In genomic region chr3:13261104-13261800, GRCh38 we compare ENCODE assay signal across 20 cellular contexts.
DNase-seq lines count a peak whose midpoint lies in the region; TF ChIP-seq lines count a peak whose summit lies in the region.
"Had no signal": no experiment of that assay in that cellular context is flagged by ENCODE, and none has a peak within 500 bp of the region (broad histone marks: within the 10 kb centered on the region; RNA-seq: fewer than 3 reads in every experiment).

No MANE protein-coding gene starts in this region.

- H3K36me3 Mint-ChIP-seq in neural progenitor cell (no peaks in the 10 kb centered on the region), HFFc6 (ENCODE audit: low read depth) (no peaks in the 10 kb centered on the region)
- H3K36me3 Mint-ChIP-seq: CD14-positive monocyte; CD8-positive, alpha-beta memory T cell had no signal

- H3K36me3 ChIP-seq in BLaER1 treated with 17β-estradiol and CSF1 and Interleukin-3, amounts not matched to agents 10 nM and 100 nM, result no peaks in the 10 kb centered on the region
- H3K36me3 ChIP-seq in WERI-Rb-1 (peaks cover 10% of the 10 kb centered on the region), neural progenitor cell (no peaks in the 10 kb centered on the region)

- peak; percentile 97 for DNase-seq in WERI-Rb-1
- DNase-seq in left kidney (ENCODE audit: low read depth, low spot score), result peak; percentile 37
- DNase-seq in neural progenitor cell (ENCODE audit: low spot score), result no peak
- no peak for DNase-seq in HFFc6
- DNase-seq in NCI-H82 treated with DMSO at 0.1 percent for 48 hours (lab: John Stamatoyannopoulos, UW; ENCODE audit: unreplicated experiment), result no peak
- DNase-seq in DMS 273 treated with DMSO at 0.1 percent for 48 hours (lab: John Stamatoyannopoulos, UW), result no peak
- DNase-seq: CD8-positive, alpha-beta memory T cell; DMS79 treated with DMSO at 0.1 percent for 48 hours; Karpas-422; NCI-H1092 treated with DMSO at 0.1 percent for 48 hours; NCI-H1436; NCI-H187 treated with DMSO at 0.1 percent for 48 hours; NCI-H446; NCI-H524 treated with DMSO at 0.1 percent for 48 hours; NCI-H774; NK-92 treated with Interleukin-12 subunit alpha and Interleukin-12 subunit beta, amount 100 ng/mL, for 24 hours; PC-3; SK-N-SH had no signal

- TF ChIP-seq CTCF in WERI-Rb-1 (IDR thresholded peaks at IDR 0.05; ENCODE audit: low read depth, low read length) (no peak), neural progenitor cell (IDR thresholded peaks at IDR 0.05) (no peak), HFFc6 (IDR thresholded peaks at IDR 0.05) (no peak)

- H3K9me3 Mint-ChIP-seq in neural progenitor cell (peaks cover 5% of the 10 kb centered on the region), HFFc6 (no peaks in the 10 kb centered on the region)

- H3K4me3 ChIP-seq in BLaER1 treated with 17β-estradiol and CSF1 and Interleukin-3, amounts not matched to agents 10 nM and 100 nM, result no peak overlapping the region
- no peak overlapping the region for H3K4me3 ChIP-seq in WERI-Rb-1 (ENCODE audit: low read depth, low read length)
- no peak overlapping the region for H3K4me3 ChIP-seq in neural progenitor cell

- H3K27me3 ChIP-seq in BLaER1 treated with 17β-estradiol and CSF1 and Interleukin-3, amounts not matched to agents 10 nM and 100 nM, result peaks cover 0 to 11% (median 0%) of the 10 kb centered on the region in 11 experiments; a peak in 2 of 22 replicates
- H3K27me3 ChIP-seq in WERI-Rb-1 (ENCODE audit: insufficient read depth, low read depth, severe bottlenecking), result no peaks in the 10 kb centered on the region
- no peaks in the 10 kb centered on the region for H3K27me3 ChIP-seq in neural progenitor cell

- peak overlapping the region; percentile 91 for H3K27ac Mint-ChIP-seq in neural progenitor cell
- no peak overlapping the region for H3K27ac Mint-ChIP-seq in HFFc6

- peak overlapping the region in 8 of 11 experiments; percentile 71 to 84 (median 81); a peak in 16 of 22 replicates for H3K4me2 ChIP-seq in BLaER1 treated with 17β-estradiol and CSF1 and Interleukin-3, amounts not matched to agents 10 nM and 100 nM
- H3K4me2 ChIP-seq in neural progenitor cell, result no peak overlapping the region
- H3K4me2 ChIP-seq: SK-N-SH had no signal

- H3K9me3 ChIP-seq in BLaER1 treated with 17β-estradiol and CSF1 and Interleukin-3, amounts not matched to agents 10 nM and 100 nM (replicated peaks in 1 of 11), result peaks cover 0 to 7% (median 0%) of the 10 kb centered on the region in 11 experiments; a peak in 7 of 22 replicates
- H3K9me3 ChIP-seq in WERI-Rb-1 (ENCODE audit: severe bottlenecking), result peaks cover 3% of the 10 kb centered on the region
- H3K9me3 ChIP-seq in neural progenitor cell (ENCODE audit: low read depth), result no peaks in the 10 kb centered on the region
- H3K9me3 ChIP-seq: SK-N-SH had no signal

- H3F3A ChIP-seq in neural progenitor cell (ENCODE audit: low read depth), result no peaks in the 10 kb centered on the region

- peaks cover 12% of the 10 kb centered on the region for H3K27me3 Mint-ChIP-seq in neural progenitor cell (ENCODE audit: insufficient read depth, low read depth)
- peaks cover 49% of the 10 kb centered on the region for H3K27me3 Mint-ChIP-seq in HFFc6 (ENCODE audit: insufficient read depth)

- no peak overlapping the region for H3K9ac ChIP-seq in BLaER1 treated with 17β-estradiol and CSF1 and Interleukin-3, amounts not matched to agents 10 nM and 100 nM
- no peak overlapping the region for H3K9ac ChIP-seq in neural progenitor cell
- H3K9ac ChIP-seq: SK-N-SH had no signal

- H3K4me1 Mint-ChIP-seq in neural progenitor cell (peaks cover 53% of the 10 kb centered on the region), HFFc6 (ENCODE audit: low read depth) (no peaks in the 10 kb centered on the region)

- no peaks in the 10 kb centered on the region for H3K79me2 ChIP-seq in neural progenitor cell (ENCODE audit: low read depth)

- peaks cover 24 to 87% (median 73%) of the 10 kb centered on the region in 10 experiments for H3K4me1 ChIP-seq in BLaER1 treated with 17β-estradiol and CSF1 and Interleukin-3, amounts not matched to agents 10 nM and 100 nM
- H3K4me1 ChIP-seq in neural progenitor cell, result peaks cover 7% of the 10 kb centered on the region

- peak overlapping the region; percentile 46 for H3K4me3 Mint-ChIP-seq in neural progenitor cell
- no peak overlapping the region for H3K4me3 Mint-ChIP-seq in HFFc6
- H3K4me3 Mint-ChIP-seq: CD14-positive monocyte; CD8-positive, alpha-beta memory T cell had no signal

- H4K20me1 ChIP-seq in BLaER1 treated with 17β-estradiol and CSF1 and Interleukin-3, amounts not matched to agents 10 nM and 100 nM, result peaks cover 0 to 16% (median 0%) of the 10 kb centered on the region in 11 experiments; a peak in 2 of 22 replicates
- H4K20me1 ChIP-seq in neural progenitor cell (ENCODE audit: low read depth), result no peaks in the 10 kb centered on the region

- H2AFZ ChIP-seq in neural progenitor cell (replicated peaks), result no peak overlapping the region

- H3K27ac ChIP-seq in BLaER1 treated with 17β-estradiol and CSF1 and Interleukin-3, amounts not matched to agents 10 nM and 100 nM, result peak overlapping the region in 2 of 11 experiments; percentile 59 to 62; a peak in 2 of 22 replicates
- H3K27ac ChIP-seq in WERI-Rb-1 (peak overlapping the region; percentile 96), neural progenitor cell (no peak overlapping the region)

Comparison
In these comparisons a context has a peak if more than half of its experiments do, and no peak if none do; other contexts are left out.
1. DNase-seq: peak in WERI-Rb-1 (single experiment) and left kidney (single experiment); none in neural progenitor cell (single experiment), HFFc6 (single experiment), NCI-H82 treated with DMSO at 0.1 percent for 48 hours (single experiment) and DMS 273 treated with DMSO at 0.1 percent for 48 hours (single experiment).